Comparison of ENCODE assay signal across 1 cellular context in genomic region chr7:76393116-76394031, GRCh38.
TF ChIP-seq lines count a peak whose summit lies in the region.

No MANE protein-coding gene starts in this region.

TF ChIP-seq in WTC11, 78 proteins besides CTCF, POLR2A, EP300 and RAD21 (continued from another document and continues in another):
- TF ChIP-seq, protein P1, sequence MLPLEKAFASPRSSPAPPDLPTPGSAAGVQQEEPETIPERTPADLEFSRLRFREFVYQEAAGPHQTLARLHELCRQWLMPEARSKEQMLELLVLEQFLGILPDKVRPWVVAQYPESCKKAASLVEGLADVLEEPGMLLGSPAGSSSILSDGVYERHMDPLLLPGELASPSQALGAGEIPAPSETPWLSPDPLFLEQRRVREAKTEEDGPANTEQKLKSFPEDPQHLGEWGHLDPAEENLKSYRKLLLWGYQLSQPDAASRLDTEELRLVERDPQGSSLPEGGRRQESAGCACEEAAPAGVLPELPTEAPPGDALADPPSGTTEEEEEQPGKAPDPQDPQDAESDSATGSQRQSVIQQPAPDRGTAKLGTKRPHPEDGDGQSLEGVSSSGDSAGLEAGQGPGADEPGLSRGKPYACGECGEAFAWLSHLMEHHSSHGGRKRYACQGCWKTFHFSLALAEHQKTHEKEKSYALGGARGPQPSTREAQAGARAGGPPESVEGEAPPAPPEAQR (CRISPR knock-in tag; IDR thresholded peaks at IDR 0.05), result no peak
- TF ChIP-seq FOXJ3 (CRISPR knock-in tag; IDR thresholded peaks at IDR 0.05; ENCODE audit: borderline replicate concordance) (no peak), ZNF317 (CRISPR knock-in tag; IDR thresholded peaks at IDR 0.05; ENCODE audit: borderline replicate concordance, low read depth) (no peak), HMGA2 (CRISPR knock-in tag; IDR thresholded peaks at IDR 0.05) (no peak), ERG (CRISPR knock-in tag; IDR thresholded peaks at IDR 0.05) (no peak), HMGXB4 (CRISPR knock-in tag; IDR thresholded peaks at IDR 0.05) (no peak), ZNF423 (CRISPR knock-in tag; IDR thresholded peaks at IDR 0.05) (no peak), AR (CRISPR knock-in tag; IDR thresholded peaks at IDR 0.05) (no peak), ZNF512 (CRISPR knock-in tag; IDR thresholded peaks at IDR 0.05; ENCODE audit: borderline replicate concordance) (no peak), GABPB1 (CRISPR knock-in tag; IDR thresholded peaks at IDR 0.05) (peak; percentile 63), EMX1 (CRISPR knock-in tag; IDR thresholded peaks at IDR 0.05) (peak; percentile 31; the same call in 1 of the 2 replicates), GRHL2 (CRISPR knock-in tag; IDR thresholded peaks at IDR 0.05; ENCODE audit: insufficient replicate concordance, severe bottlenecking) (no peak), USF1 (CRISPR knock-in tag; IDR thresholded peaks at IDR 0.05) (no peak), PRRX2 (CRISPR knock-in tag; IDR thresholded peaks at IDR 0.05) (no peak), ZNF396 (CRISPR knock-in tag; IDR thresholded peaks at IDR 0.05; ENCODE audit: borderline replicate concordance) (no peak), JUN (CRISPR knock-in tag; IDR thresholded peaks at IDR 0.05) (peak; percentile 89; the same call in 1 of the 2 replicates), NFATC4 (CRISPR knock-in tag; IDR thresholded peaks at IDR 0.05) (no peak), TEAD1 (CRISPR knock-in tag; IDR thresholded peaks at IDR 0.05) (peak; percentile 86), CREM (CRISPR knock-in tag; IDR thresholded peaks at IDR 0.05) (peak; percentile 58; the same call in 1 of the 2 replicates), NFYB (CRISPR knock-in tag; conservative IDR thresholded peaks at IDR 0.05; ENCODE audit: low read depth) (peak; percentile 27; the same call in 1 of the 2 replicates), KAT7 (CRISPR knock-in tag; IDR thresholded peaks at IDR 0.05; ENCODE audit: borderline replicate concordance) (peak; percentile 97), ZNF532 (CRISPR knock-in tag; IDR thresholded peaks at IDR 0.05; ENCODE audit: borderline replicate concordance) (no peak), NR3C1 (CRISPR knock-in tag; conservative IDR thresholded peaks at IDR 0.05; ENCODE audit: low read depth) (no peak), RELA (CRISPR knock-in tag; IDR thresholded peaks at IDR 0.05; ENCODE audit: borderline replicate concordance) (peak; percentile 86; the same call in 1 of the 2 replicates), E2F4 (CRISPR knock-in tag; IDR thresholded peaks at IDR 0.05; ENCODE audit: borderline replicate concordance, low read depth) (0 out of 2 replicates have a peak, but pooled peaks have one; percentile 45), NR1H2 (CRISPR knock-in tag; IDR thresholded peaks at IDR 0.05) (no peak), ATF1 (CRISPR knock-in tag; IDR thresholded peaks at IDR 0.05) (0 out of 2 replicates have a peak, but pooled peaks have one; percentile 36), FOXP1 (CRISPR knock-in tag; IDR thresholded peaks at IDR 0.05; ENCODE audit: borderline replicate concordance) (peak; percentile 98), IRF2 (CRISPR knock-in tag; IDR thresholded peaks at IDR 0.05; ENCODE audit: borderline replicate concordance, low read depth) (0 out of 2 replicates have a peak, but pooled peaks have one; percentile 70), MYBL2 (CRISPR knock-in tag; IDR thresholded peaks at IDR 0.05) (peak; percentile 92), ETV6 (CRISPR knock-in tag; IDR thresholded peaks at IDR 0.05) (peak; percentile 83)
- TF ChIP-seq, protein P2, sequence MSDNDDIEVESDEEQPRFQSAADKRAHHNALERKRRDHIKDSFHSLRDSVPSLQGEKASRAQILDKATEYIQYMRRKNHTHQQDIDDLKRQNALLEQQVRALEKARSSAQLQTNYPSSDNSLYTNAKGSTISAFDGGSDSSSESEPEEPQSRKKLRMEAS (CRISPR knock-in tag; IDR thresholded peaks at IDR 0.05), result peak; percentile 89
- TF ChIP-seq, protein P3, sequence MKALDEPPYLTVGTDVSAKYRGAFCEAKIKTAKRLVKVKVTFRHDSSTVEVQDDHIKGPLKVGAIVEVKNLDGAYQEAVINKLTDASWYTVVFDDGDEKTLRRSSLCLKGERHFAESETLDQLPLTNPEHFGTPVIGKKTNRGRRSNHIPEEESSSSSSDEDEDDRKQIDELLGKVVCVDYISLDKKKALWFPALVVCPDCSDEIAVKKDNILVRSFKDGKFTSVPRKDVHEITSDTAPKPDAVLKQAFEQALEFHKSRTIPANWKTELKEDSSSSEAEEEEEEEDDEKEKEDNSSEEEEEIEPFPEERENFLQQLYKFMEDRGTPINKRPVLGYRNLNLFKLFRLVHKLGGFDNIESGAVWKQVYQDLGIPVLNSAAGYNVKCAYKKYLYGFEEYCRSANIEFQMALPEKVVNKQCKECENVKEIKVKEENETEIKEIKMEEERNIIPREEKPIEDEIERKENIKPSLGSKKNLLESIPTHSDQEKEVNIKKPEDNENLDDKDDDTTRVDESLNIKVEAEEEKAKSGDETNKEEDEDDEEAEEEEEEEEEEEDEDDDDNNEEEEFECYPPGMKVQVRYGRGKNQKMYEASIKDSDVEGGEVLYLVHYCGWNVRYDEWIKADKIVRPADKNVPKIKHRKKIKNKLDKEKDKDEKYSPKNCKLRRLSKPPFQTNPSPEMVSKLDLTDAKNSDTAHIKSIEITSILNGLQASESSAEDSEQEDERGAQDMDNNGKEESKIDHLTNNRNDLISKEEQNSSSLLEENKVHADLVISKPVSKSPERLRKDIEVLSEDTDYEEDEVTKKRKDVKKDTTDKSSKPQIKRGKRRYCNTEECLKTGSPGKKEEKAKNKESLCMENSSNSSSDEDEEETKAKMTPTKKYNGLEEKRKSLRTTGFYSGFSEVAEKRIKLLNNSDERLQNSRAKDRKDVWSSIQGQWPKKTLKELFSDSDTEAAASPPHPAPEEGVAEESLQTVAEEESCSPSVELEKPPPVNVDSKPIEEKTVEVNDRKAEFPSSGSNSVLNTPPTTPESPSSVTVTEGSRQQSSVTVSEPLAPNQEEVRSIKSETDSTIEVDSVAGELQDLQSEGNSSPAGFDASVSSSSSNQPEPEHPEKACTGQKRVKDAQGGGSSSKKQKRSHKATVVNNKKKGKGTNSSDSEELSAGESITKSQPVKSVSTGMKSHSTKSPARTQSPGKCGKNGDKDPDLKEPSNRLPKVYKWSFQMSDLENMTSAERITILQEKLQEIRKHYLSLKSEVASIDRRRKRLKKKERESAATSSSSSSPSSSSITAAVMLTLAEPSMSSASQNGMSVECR (CRISPR knock-in tag; IDR thresholded peaks at IDR 0.05; ENCODE audit: borderline replicate concordance), result 0 out of 2 replicates have a peak, but pooled peaks have one; percentile 63
- TF ChIP-seq, protein P4, sequence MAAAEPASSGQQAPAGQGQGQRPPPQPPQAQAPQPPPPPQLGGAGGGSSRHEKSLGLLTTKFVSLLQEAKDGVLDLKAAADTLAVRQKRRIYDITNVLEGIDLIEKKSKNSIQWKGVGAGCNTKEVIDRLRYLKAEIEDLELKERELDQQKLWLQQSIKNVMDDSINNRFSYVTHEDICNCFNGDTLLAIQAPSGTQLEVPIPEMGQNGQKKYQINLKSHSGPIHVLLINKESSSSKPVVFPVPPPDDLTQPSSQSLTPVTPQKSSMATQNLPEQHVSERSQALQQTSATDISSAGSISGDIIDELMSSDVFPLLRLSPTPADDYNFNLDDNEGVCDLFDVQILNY (CRISPR knock-in tag; IDR thresholded peaks at IDR 0.05), result 0 out of 2 replicates have a peak, but pooled peaks have one; percentile 65
